Comparison of ENCODE assay signal across 1 cellular context in genomic region chr16:73095142-73095791, GRCh38.
TF ChIP-seq lines count a peak whose summit lies in the region.

No MANE protein-coding gene starts in this region.

TF ChIP-seq in IMR-90, 13 proteins besides CTCF, POLR2A, EP300 and RAD21 (continued from another document):
- TF ChIP-seq FOS (IDR thresholded peaks at IDR 0.05; ENCODE audit: low read depth, low read length) (no peak), RCOR1 (IDR thresholded peaks at IDR 0.05; ENCODE audit: insufficient replicate concordance, low read length) (no peak), NFE2L2 (IDR thresholded peaks at IDR 0.05; ENCODE audit: low read depth, low read length) (no peak)
